In genomic region chr10:74903491-74903890, GRCh38 we compare ENCODE assay signal across 33 cellular contexts.
DNase-seq lines count a peak whose midpoint lies in the region; ATAC-seq and TF ChIP-seq lines count a peak whose summit lies in the region.
"Had no signal": no experiment of that assay in that cellular context is flagged by ENCODE, and none has a peak within 500 bp of the region (broad histone marks: within the 10 kb centered on the region; RNA-seq: fewer than 3 reads in every experiment).

No MANE protein-coding gene starts in this region.

- H3K36me3 ChIP-seq in endodermal cell (ENCODE audit: control insufficient read depth, insufficient read depth, low read length) (no peaks in the 10 kb centered on the region), testis (ENCODE audit: low read depth, missing control alignments) (no peaks in the 10 kb centered on the region), thyroid gland (no peaks in the 10 kb centered on the region), sigmoid colon (no peaks in the 10 kb centered on the region)
- H3K36me3 ChIP-seq: BE2C had no signal

- peaks cover 33% of the 10 kb centered on the region for H3K4me1 Mint-ChIP-seq in activated T-cell treated with anti-CD3 and anti-CD28 coated beads, Interleukin-2, amount 50 U/mL, for 72 hours (ENCODE audit: low read depth)
- peaks cover 64% of the 10 kb centered on the region for H3K4me1 Mint-ChIP-seq in activated T-cell treated with anti-CD3 and anti-CD28 coated beads, Interleukin-2, amount 50 U/mL, for 24 hours (ENCODE audit: low read depth)
- H3K4me1 Mint-ChIP-seq in endodermal cell (peaks cover 26% of the 10 kb centered on the region), HFFc6 (ENCODE audit: low read depth) (peaks cover 14% of the 10 kb centered on the region)
- peaks cover 81% of the 10 kb centered on the region for H3K4me1 Mint-ChIP-seq in CD4-positive, alpha-beta T cell (ENCODE audit: low read depth)

- ATAC-seq in activated T-cell treated with anti-CD3 and anti-CD28 coated beads, Interleukin-2, amount 50 U/mL, for 72 hours (replicated peaks in 1 of 2): no peak
- no peak for ATAC-seq in CD4-positive, alpha-beta T cell (ENCODE audit: poor library complexity)
- ATAC-seq: A549; CD8-positive, alpha-beta T cell had no signal

- H3K4me3 ChIP-seq in endodermal cell (ENCODE audit: low read length) (no peak overlapping the region), testis (no peak overlapping the region), thyroid gland (replicated peaks in 1 of 3) (no peak overlapping the region), sigmoid colon (no peak overlapping the region)
- H3K4me3 ChIP-seq: A549; BLaER1; BLaER1 treated with 17β-estradiol and CSF1 and Interleukin-3, amounts not matched to agents 10 nM and 100 nM had no signal

- TF ChIP-seq EP300 in sigmoid colon (IDR thresholded peaks at IDR 0.05): no peak

- CTCF ChIA-PET in CD4-positive, alpha-beta T cell (lab: Charles Lee): interaction anchor here (1.3 kb wide), 1 partner anchor 64 kb away, joined by 3 read pairs; no protein-coding TSS in a partner anchor

- no peak for TF ChIP-seq POLR2A in testis (IDR thresholded peaks at IDR 0.05)
- no peak for TF ChIP-seq POLR2A in thyroid gland (IDR thresholded peaks at IDR 0.05)
- no peak for TF ChIP-seq POLR2A in sigmoid colon (IDR thresholded peaks at IDR 0.05)

- no peak for DNase-seq in activated T-cell treated with anti-CD3 and anti-CD28 coated beads, Interleukin-2, amount 50 U/mL, for 72 hours
- DNase-seq in activated T-cell treated with anti-CD3 and anti-CD28 coated beads, Interleukin-2, amount 50 U/mL, for 24 hours: no peak
- DNase-seq in endodermal cell (no peak), testis (no peak), thyroid gland (peak; percentile 57 to 60), HFFc6 (no peak), sigmoid colon (no peak)
- DNase-seq in CD4-positive, alpha-beta T cell: no peak
- DNase-seq: 8988T; ACHN; AML-193; BE2C; C1 segment of cervical spinal cord; Caco-2; Calu3; CD4-positive, alpha-beta memory T cell; CD4-positive, CD25-positive, alpha-beta regulatory T cell; CD8-positive, alpha-beta memory T cell; CD8-positive, alpha-beta T cell; COR-L47; DMS 273 treated with DMSO at 0.1 percent for 48 hours; DMS153; DMS79; DMS79 treated with DMSO at 0.1 percent for 48 hours; DND-41; EL had no signal

- peak overlapping the region; percentile 27 for H3K27ac Mint-ChIP-seq in activated T-cell treated with anti-CD3 and anti-CD28 coated beads, Interleukin-2, amount 50 U/mL, for 72 hours
- no peak overlapping the region for H3K27ac Mint-ChIP-seq in activated T-cell treated with anti-CD3 and anti-CD28 coated beads, Interleukin-2, amount 50 U/mL, for 24 hours
- peak overlapping the region; percentile 17 for H3K27ac Mint-ChIP-seq in endodermal cell
- no peak overlapping the region for H3K27ac Mint-ChIP-seq in HFFc6
- no peak overlapping the region for H3K27ac Mint-ChIP-seq in CD4-positive, alpha-beta T cell
- H3K27ac Mint-ChIP-seq: B cell; CD14-positive monocyte; CD8-positive, alpha-beta T cell had no signal

- no peaks in the 10 kb centered on the region for H3K27me3 Mint-ChIP-seq in activated T-cell treated with anti-CD3 and anti-CD28 coated beads, Interleukin-2, amount 50 U/mL, for 72 hours (ENCODE audit: low read depth)
- no peaks in the 10 kb centered on the region for H3K27me3 Mint-ChIP-seq in activated T-cell treated with anti-CD3 and anti-CD28 coated beads, Interleukin-2, amount 50 U/mL, for 24 hours
- H3K27me3 Mint-ChIP-seq in endodermal cell (ENCODE audit: insufficient read depth) (no peaks in the 10 kb centered on the region), HFFc6 (ENCODE audit: insufficient read depth) (no peaks in the 10 kb centered on the region; the same call in 1 of the 2 replicates)
- H3K27me3 Mint-ChIP-seq in CD4-positive, alpha-beta T cell: no peaks in the 10 kb centered on the region
- H3K27me3 Mint-ChIP-seq: B cell; CD4-positive, alpha-beta memory T cell; CD4-positive, CD25-positive, alpha-beta regulatory T cell had no signal

- no peaks in the 10 kb centered on the region for H3K9me3 ChIP-seq in endodermal cell (ENCODE audit: control insufficient read depth, low read length)
- H3K9me3 ChIP-seq in testis: no peaks in the 10 kb centered on the region
- no peaks in the 10 kb centered on the region for H3K9me3 ChIP-seq in thyroid gland
- H3K9me3 ChIP-seq in CD4-positive, alpha-beta T cell (ENCODE audit: control insufficient read depth, low read length): no peaks in the 10 kb centered on the region
- no peaks in the 10 kb centered on the region for H3K9me3 ChIP-seq in sigmoid colon
- H3K9me3 ChIP-seq: A549, BE2C, Caco-2 had no signal

- TF ChIP-seq CTCF in endodermal cell (conservative IDR thresholded peaks at IDR 0.05): no peak
- TF ChIP-seq CTCF in testis (IDR thresholded peaks at IDR 0.05): no peak
- TF ChIP-seq CTCF in thyroid gland (IDR thresholded peaks at IDR 0.05): no peak
- TF ChIP-seq CTCF in HFFc6 (IDR thresholded peaks at IDR 0.05): no peak
- TF ChIP-seq CTCF in CD4-positive, alpha-beta T cell (IDR thresholded peaks at IDR 0.05): no peak
- no peak for TF ChIP-seq CTCF in sigmoid colon (IDR thresholded peaks at IDR 0.05)

- no peaks in the 10 kb centered on the region for H3K9me3 Mint-ChIP-seq in activated T-cell treated with anti-CD3 and anti-CD28 coated beads, Interleukin-2, amount 50 U/mL, for 72 hours
- H3K9me3 Mint-ChIP-seq in activated T-cell treated with anti-CD3 and anti-CD28 coated beads, Interleukin-2, amount 50 U/mL, for 24 hours: peaks cover 2% of the 10 kb centered on the region
- H3K9me3 Mint-ChIP-seq in endodermal cell (no peaks in the 10 kb centered on the region), HFFc6 (no peaks in the 10 kb centered on the region)
- H3K9me3 Mint-ChIP-seq in CD4-positive, alpha-beta T cell: no peaks in the 10 kb centered on the region
- H3K9me3 Mint-ChIP-seq: CD14-positive monocyte; CD4-positive, alpha-beta memory T cell; CD4-positive, CD25-positive, alpha-beta regulatory T cell; CD8-positive, alpha-beta memory T cell; CD8-positive, alpha-beta T cell had no signal

- no peaks in the 10 kb centered on the region for H3K27me3 ChIP-seq in endodermal cell (ENCODE audit: control insufficient read depth, insufficient read depth, low read length, poor library complexity, severe bottlenecking)
- no peaks in the 10 kb centered on the region for H3K27me3 ChIP-seq in testis
- H3K27me3 ChIP-seq in thyroid gland: no peaks in the 10 kb centered on the region
- H3K27me3 ChIP-seq in CD4-positive, alpha-beta T cell (ENCODE audit: control insufficient read depth, insufficient read depth, low read length): no peaks in the 10 kb centered on the region
- H3K27me3 ChIP-seq in sigmoid colon: no peaks in the 10 kb centered on the region
- H3K27me3 ChIP-seq: BE2C; BLaER1; BLaER1 treated with 17β-estradiol and CSF1 and Interleukin-3, amounts not matched to agents 10 nM and 100 nM had no signal

- no peaks in the 10 kb centered on the region for H3K36me3 Mint-ChIP-seq in activated T-cell treated with anti-CD3 and anti-CD28 coated beads, Interleukin-2, amount 50 U/mL, for 72 hours (ENCODE audit: insufficient read depth in 2 of 2)
- peaks cover 1% of the 10 kb centered on the region for H3K36me3 Mint-ChIP-seq in activated T-cell treated with anti-CD3 and anti-CD28 coated beads, Interleukin-2, amount 50 U/mL, for 24 hours (ENCODE audit: low read depth)
- H3K36me3 Mint-ChIP-seq in endodermal cell (ENCODE audit: low read depth) (no peaks in the 10 kb centered on the region), HFFc6 (ENCODE audit: low read depth) (no peaks in the 10 kb centered on the region; the same call in 1 of the 2 replicates)
- peaks cover 5% of the 10 kb centered on the region for H3K36me3 Mint-ChIP-seq in CD4-positive, alpha-beta T cell (ENCODE audit: low read depth)
- H3K36me3 Mint-ChIP-seq: CD4-positive, alpha-beta memory T cell had no signal

- intact Hi-C loops in testis (cut with DNase I; ENCODE audit: low total_unique reads): no loop called here
- intact Hi-C loops in thyroid gland (cut with DNase I): no loop called here
- intact Hi-C loops in CD4-positive, alpha-beta T cell (cut with DNase I, micrococcal nuclease): no loop called here
- intact Hi-C loops in sigmoid colon (cut with DNase I): no loop called here

- H3K27ac ChIP-seq in endodermal cell (ENCODE audit: low read depth, low read length) (no peak overlapping the region), testis (peak overlapping the region; percentile 32 to 41), thyroid gland (peak overlapping the region; percentile 12 to 61 (median 58)), sigmoid colon (no peak overlapping the region)
- H3K27ac ChIP-seq in CD4-positive, alpha-beta T cell (ENCODE audit: low read depth, low read length): no peak overlapping the region
- H3K27ac ChIP-seq: 22Rv1; A549; BLaER1; BLaER1 treated with 17β-estradiol and CSF1 and Interleukin-3, amounts not matched to agents 10 nM and 100 nM; C4-2B had no signal

- peaks cover 5% of the 10 kb centered on the region for H3K4me1 ChIP-seq in endodermal cell (ENCODE audit: control insufficient read depth, insufficient read depth, low read length)
- H3K4me1 ChIP-seq in testis: peaks cover 26% of the 10 kb centered on the region
- H3K4me1 ChIP-seq in thyroid gland: peaks cover 35 to 56% of the 10 kb centered on the region in 2 donors
- H3K4me1 ChIP-seq in sigmoid colon: peaks cover 0 to 47% (median 27%) of the 10 kb centered on the region in 4 donors

- no peak overlapping the region for H3K4me3 Mint-ChIP-seq in activated T-cell treated with anti-CD3 and anti-CD28 coated beads, Interleukin-2, amount 50 U/mL, for 72 hours
- H3K4me3 Mint-ChIP-seq in activated T-cell treated with anti-CD3 and anti-CD28 coated beads, Interleukin-2, amount 50 U/mL, for 24 hours: no peak overlapping the region
- no peak overlapping the region for H3K4me3 Mint-ChIP-seq in endodermal cell
- H3K4me3 Mint-ChIP-seq in HFFc6: no peak overlapping the region
- H3K4me3 Mint-ChIP-seq in CD4-positive, alpha-beta T cell: no peak overlapping the region
- H3K4me3 Mint-ChIP-seq: B cell; CD14-positive monocyte; CD4-positive, alpha-beta memory T cell; CD4-positive, CD25-positive, alpha-beta regulatory T cell; CD8-positive, alpha-beta memory T cell; CD8-positive, alpha-beta T cell had no signal

- no peak overlapping the region for H3K9ac ChIP-seq in endodermal cell (ENCODE audit: extremely low read depth, low read length, poor library complexity, severe bottlenecking)
- H3K9ac ChIP-seq: BLaER1; BLaER1 treated with 17β-estradiol and CSF1 and Interleukin-3, amounts not matched to agents 10 nM and 100 nM had no signal

- POLR2A ChIA-PET in CD4-positive, alpha-beta T cell (lab: Charles Lee): interaction anchor here (0.5 to 0.6 kb wide), 2 partner anchors 30 to 1814 kb away, joined by 3 read pairs; no protein-coding TSS in a partner anchor

- WGBS in endodermal cell (ENCODE audit: insufficient coverage in 1 of 2, insufficient read length in 1 of 2), 2 experiments: 87 to 96% methylated on average over 2 to 3 of the region's 3 CpGs
- 90 to 92% methylated on average over 3 of the region's 3 CpGs for whole genome bisulfite sequencing in testis, 2 donors
- 49 to 55% methylated on average over 3 of the region's 3 CpGs for WGBS in thyroid gland, 2 donors
- 95 to 98% methylated on average over 3 of the region's 3 CpGs for WGBS in sigmoid colon, 2 donors

Comparison
In these comparisons a context has a peak if more than half of its experiments do, and no peak if none do; other contexts are left out.
1. H3K27ac Mint-ChIP-seq: peak in activated T-cell treated with anti-CD3 and anti-CD28 coated beads, Interleukin-2, amount 50 U/mL, for 72 hours (single experiment) and endodermal cell (single experiment); none in activated T-cell treated with anti-CD3 and anti-CD28 coated beads, Interleukin-2, amount 50 U/mL, for 24 hours (single experiment), HFFc6 (single experiment) and CD4-positive, alpha-beta T cell (single experiment).
2. DNase-seq: peak in thyroid gland (2 of 2); none in activated T-cell treated with anti-CD3 and anti-CD28 coated beads, Interleukin-2, amount 50 U/mL, for 72 hours (0 of 2), activated T-cell treated with anti-CD3 and anti-CD28 coated beads, Interleukin-2, amount 50 U/mL, for 24 hours (single experiment), endodermal cell (single experiment), testis (single experiment), HFFc6 (single experiment), CD4-positive, alpha-beta T cell (0 of 10) and sigmoid colon (single experiment).
3. H3K27ac ChIP-seq: peak in testis (2 of 2) and thyroid gland (3 of 3); none in endodermal cell (single experiment), CD4-positive, alpha-beta T cell (single experiment) and sigmoid colon (0 of 4).